In the genomic region with DNA sequence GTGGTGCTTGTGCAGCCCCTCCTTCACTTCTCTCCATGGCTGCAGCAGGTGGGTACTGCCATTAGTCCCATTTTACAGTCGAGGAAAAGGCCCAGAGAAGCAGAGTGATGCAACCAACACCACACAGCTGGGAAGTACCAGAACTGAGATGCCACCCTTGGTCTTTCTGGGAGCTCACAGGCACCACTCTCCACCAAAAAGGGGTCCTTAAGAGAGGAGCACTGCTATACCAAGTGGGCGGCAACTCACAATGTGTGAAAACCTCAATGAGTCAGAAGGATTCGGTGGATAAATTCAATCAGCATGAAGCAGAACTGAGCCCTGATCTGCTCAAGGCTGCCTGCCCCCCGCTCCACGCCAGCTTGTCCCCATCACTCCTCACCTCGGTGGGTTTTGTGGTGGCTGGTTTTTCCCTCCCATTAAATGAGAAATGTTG, we compare ENCODE assay signal across 12 cellular contexts.
A peak's percentile ranks its signal among the peaks of the same experiment; 100 is the strongest.
DNase-seq lines count a peak whose midpoint lies in the region; ATAC-seq and TF ChIP-seq lines count a peak whose summit lies in the region.
"Had no signal": no experiment of that assay in that cellular context is flagged by ENCODE, and none has a peak within 500 bp of the region (broad histone marks: within the 10 kb centered on the region; RNA-seq: fewer than 3 reads in every experiment).

No MANE protein-coding gene starts in this region.

- H3K79me2 ChIP-seq in OCI-LY3 (ENCODE audit: low read length) (no peaks in the 10 kb centered on the region), SK-N-SH (ENCODE audit: insufficient read depth) (no peaks in the 10 kb centered on the region)

- H3K9me3 Mint-ChIP-seq in natural killer cell treated with Interleukin-12 subunit alpha and Interleukin-12 subunit beta and Interleukin-15 and Interleukin-18, amount 100 ng/mL, for 72 hours = no peaks in the 10 kb centered on the region

- peaks cover 7% of the 10 kb centered on the region for H3K9me3 ChIP-seq in BLaER1
- H3K9me3 ChIP-seq in OCI-LY3 (ENCODE audit: insufficient read depth, low read length) = no peaks in the 10 kb centered on the region
- H3K9me3 ChIP-seq in SK-N-SH = no peaks in the 10 kb centered on the region

- no peak overlapping the region for H3K9ac ChIP-seq in BLaER1
- no peak overlapping the region; the same call in 1 of the 2 replicates for H3K9ac ChIP-seq in OCI-LY3 (ENCODE audit: low read length)
- H3K9ac ChIP-seq in SK-N-SH = no peak overlapping the region

- peak; percentile 64 for DNase-seq in natural killer cell treated with Interleukin-12 subunit alpha and Interleukin-12 subunit beta and Interleukin-15 and Interleukin-18, amount 100 ng/mL, for 72 hours (ENCODE audit: low spot score)
- no peak for DNase-seq in SK-N-SH
- DNase-seq: AML-193; effector CD8-positive, alpha-beta T cell; glutamatergic neuron; stimulated activated naive CD4-positive, alpha-beta T cell treated with Interleukin-2 at 50 U/mL for 16 hours had no signal

- peaks cover 22 to 40% of the 10 kb centered on the region in 2 donors for H3K4me1 Mint-ChIP-seq in natural killer cell treated with Interleukin-12 subunit alpha and Interleukin-12 subunit beta and Interleukin-15 and Interleukin-18, amount 100 ng/mL, for 72 hours (ENCODE audit: low read depth in 2 of 2)

- H3K4me2 ChIP-seq in BLaER1 = peak overlapping the region; percentile 62
- peak overlapping the region; percentile 77 for H3K4me2 ChIP-seq in OCI-LY3 (ENCODE audit: low read length)
- no peak overlapping the region for H3K4me2 ChIP-seq in SK-N-SH

- H3K4me1 ChIP-seq in BLaER1 (peaks cover 56% of the 10 kb centered on the region), OCI-LY3 (ENCODE audit: low read length) (peaks cover 49% of the 10 kb centered on the region), SK-N-SH (ENCODE audit: control insufficient read depth in 1 of 2, insufficient read depth in 2 of 2, low read depth in 1 of 2, low read length in 1 of 2) (peaks cover 0 to 4% of the 10 kb centered on the region in 2 experiments; a peak in 1 of 4 replicates)

- no peaks in the 10 kb centered on the region for H3K36me3 Mint-ChIP-seq in natural killer cell treated with Interleukin-12 subunit alpha and Interleukin-12 subunit beta and Interleukin-15 and Interleukin-18, amount 100 ng/mL, for 72 hours

- peaks cover 6 to 15% of the 10 kb centered on the region in 2 donors for H3K27me3 Mint-ChIP-seq in natural killer cell treated with Interleukin-12 subunit alpha and Interleukin-12 subunit beta and Interleukin-15 and Interleukin-18, amount 100 ng/mL, for 72 hours

- no peaks in the 10 kb centered on the region for H3F3A ChIP-seq in SK-N-SH (replicated peaks; ENCODE audit: insufficient read depth)

- CTCF ChIA-PET in SK-N-SH (lab: Yijun Ruan, JAX) = interaction anchor here (0.9 to 3.6 kb wide), 2 partner anchors 11 to 25 kb away, joined by 3 to 15 read pairs; no protein-coding TSS in a partner anchor

- H3K27ac Mint-ChIP-seq in natural killer cell treated with Interleukin-12 subunit alpha and Interleukin-12 subunit beta and Interleukin-15 and Interleukin-18, amount 100 ng/mL, for 72 hours = peak overlapping the region in 1 of 2 donors; percentile 59

- TF ChIP-seq EP300 in SK-N-SH (IDR thresholded peaks at IDR 0.05; ENCODE audit: borderline replicate concordance in 1 of 2, low read depth in 1 of 2, low read length in 1 of 2) = no peak

- peak; percentile 69 for ATAC-seq in GM18907 (IDR thresholded peaks at IDR 0.05; ENCODE audit: unreplicated experiment)
- peak; percentile 83 to 86 for ATAC-seq in natural killer cell treated with Interleukin-12 subunit alpha and Interleukin-12 subunit beta and Interleukin-15 and Interleukin-18, amount 100 ng/mL, for 72 hours
- no peak for ATAC-seq in HG03565 (IDR thresholded peaks at IDR 0.05; ENCODE audit: unreplicated experiment)
- no peak for ATAC-seq in HG02763 (IDR thresholded peaks at IDR 0.05; ENCODE audit: unreplicated experiment)
- ATAC-seq in HG03039 (IDR thresholded peaks at IDR 0.05; ENCODE audit: unreplicated experiment) = no peak

- H3K9me2 ChIP-seq in SK-N-SH = no peaks in the 10 kb centered on the region

- H4K20me1 ChIP-seq in BLaER1 (no peaks in the 10 kb centered on the region), OCI-LY3 (ENCODE audit: insufficient read depth, low read length) (no peaks in the 10 kb centered on the region), SK-N-SH (ENCODE audit: insufficient read depth) (no peaks in the 10 kb centered on the region)

- H3K4me3 ChIP-seq in BLaER1 (no peak overlapping the region), OCI-LY3 (ENCODE audit: low read length) (0 out of 2 replicates have a peak overlapping the region, but pooled peaks have one; percentile 3), SK-N-SH (ENCODE audit: low read depth in 2 of 2, low read length in 1 of 2) (no peak overlapping the region)

- H3K4me3 Mint-ChIP-seq in natural killer cell treated with Interleukin-12 subunit alpha and Interleukin-12 subunit beta and Interleukin-15 and Interleukin-18, amount 100 ng/mL, for 72 hours = peak overlapping the region; percentile 4

- WGBS in SK-N-SH (ENCODE audit: low lambda C conversion rate) = 47% methylated on average over 6 of the region's 6 CpGs

- H3K27me3 ChIP-seq in BLaER1 (no peaks in the 10 kb centered on the region), OCI-LY3 (ENCODE audit: low read depth, low read length) (no peaks in the 10 kb centered on the region), SK-N-SH (ENCODE audit: insufficient read depth) (no peaks in the 10 kb centered on the region)

- H3K27ac ChIP-seq in BLaER1 = no peak overlapping the region
- H3K27ac ChIP-seq in OCI-LY3 (ENCODE audit: low read length) = peak overlapping the region; percentile 88
- no peak overlapping the region for H3K27ac ChIP-seq in SK-N-SH (ENCODE audit: low read depth in 2 of 2, low read length in 1 of 2)

- TF ChIP-seq RAD21 in SK-N-SH (IDR thresholded peaks at IDR 0.05; ENCODE audit: low read length) = no peak

- no peak for TF ChIP-seq CTCF in OCI-LY3 (IDR thresholded peaks at IDR 0.05; ENCODE audit: low read depth, low read length)
- no peak for TF ChIP-seq CTCF in SK-N-SH (IDR thresholded peaks at IDR 0.05)

- no peaks in the 10 kb centered on the region for H3K36me3 ChIP-seq in BLaER1
- no peaks in the 10 kb centered on the region for H3K36me3 ChIP-seq in OCI-LY3 (replicated peaks; ENCODE audit: low read depth, low read length)
- no peaks in the 10 kb centered on the region for H3K36me3 ChIP-seq in SK-N-SH (replicated peaks in 1 of 2; ENCODE audit: control insufficient read depth in 1 of 2, insufficient read depth in 2 of 2, low read length in 1 of 2)

- H2AFZ ChIP-seq in OCI-LY3 (ENCODE audit: low read depth, low read length) (peak overlapping the region; percentile 45; the same call in 1 of the 2 replicates), SK-N-SH (ENCODE audit: low read depth) (no peak overlapping the region)

- POLR2A ChIA-PET in SK-N-SH (lab: Yijun Ruan, JAX) = no interaction called here

TF ChIP-seq in SK-N-SH, 30 proteins besides CTCF, POLR2A, EP300 and RAD21:
- TF ChIP-seq GATA2 (CRISPR knock-in tag; IDR thresholded peaks at IDR 0.05) (no peak), RCOR1 (IDR thresholded peaks at IDR 0.05; ENCODE audit: low read length) (no peak), FOSL2 (IDR thresholded peaks at IDR 0.05; ENCODE audit: borderline replicate concordance, low read depth) (no peak), FOXJ3 (CRISPR knock-in tag; IDR thresholded peaks at IDR 0.05) (no peak)
- TF ChIP-seq, protein P1, sequence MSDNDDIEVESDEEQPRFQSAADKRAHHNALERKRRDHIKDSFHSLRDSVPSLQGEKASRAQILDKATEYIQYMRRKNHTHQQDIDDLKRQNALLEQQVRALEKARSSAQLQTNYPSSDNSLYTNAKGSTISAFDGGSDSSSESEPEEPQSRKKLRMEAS (IDR thresholded peaks at IDR 0.05; ENCODE audit: low read depth) = no peak
- TF ChIP-seq, protein P2, sequence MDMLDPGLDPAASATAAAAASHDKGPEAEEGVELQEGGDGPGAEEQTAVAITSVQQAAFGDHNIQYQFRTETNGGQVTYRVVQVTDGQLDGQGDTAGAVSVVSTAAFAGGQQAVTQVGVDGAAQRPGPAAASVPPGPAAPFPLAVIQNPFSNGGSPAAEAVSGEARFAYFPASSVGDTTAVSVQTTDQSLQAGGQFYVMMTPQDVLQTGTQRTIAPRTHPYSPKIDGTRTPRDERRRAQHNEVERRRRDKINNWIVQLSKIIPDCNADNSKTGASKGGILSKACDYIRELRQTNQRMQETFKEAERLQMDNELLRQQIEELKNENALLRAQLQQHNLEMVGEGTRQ (IDR thresholded peaks at IDR 0.05; ENCODE audit: borderline replicate concordance, low read depth, low read length) = no peak

Comparison
In these comparisons a context has a peak if more than half of its experiments do, and no peak if none do; other contexts are left out.
1. ATAC-seq: peak in GM18907 (single experiment) and natural killer cell treated with Interleukin-12 subunit alpha and Interleukin-12 subunit beta and Interleukin-15 and Interleukin-18, amount 100 ng/mL, for 72 hours (2 of 2); none in HG03565 (single experiment), HG02763 (single experiment) and HG03039 (single experiment).